In genomic region chr4:40750461-40751258, GRCh38 we compare ENCODE assay signal across 8 cellular contexts. TPM values are rescaled to one million over a fixed set of nuclear protein-coding genes. Genes with fewer than 3 reads are reported as not detected.
DNase-seq lines count a peak whose midpoint lies in the region; ATAC-seq and FAIRE-seq lines count a peak whose summit lies in the region.

No MANE protein-coding gene starts in this region.

- peaks cover 14% of the 10 kb centered on the region for H3K4me1 ChIP-seq in CD4-positive, CD25-positive, alpha-beta regulatory T cell (ENCODE audit: control insufficient read depth, insufficient read depth, low read length, poor library complexity, severe bottlenecking)
- 0 out of 2 replicates have a peak, but pooled peaks cover 5% of the 10 kb centered on the region for H3K4me1 ChIP-seq in HUES6 (ENCODE audit: control insufficient read depth, insufficient read depth, low read length)
- peaks cover 2% of the 10 kb centered on the region for H3K4me1 ChIP-seq in effector memory CD4-positive, alpha-beta T cell (ENCODE audit: control insufficient read depth, insufficient read depth, low read length, poor library complexity, severe bottlenecking)

- H3K9me3 ChIP-seq in CD4-positive, CD25-positive, alpha-beta regulatory T cell (ENCODE audit: control insufficient read depth in 2 of 2, low read length in 2 of 2) = no peaks in the 10 kb centered on the region
- peaks cover 10% of the 10 kb centered on the region; the same call in 1 of the 2 replicates for H3K9me3 ChIP-seq in HUES6 (ENCODE audit: control insufficient read depth, insufficient read depth, low read depth, low read length)
- no peaks in the 10 kb centered on the region for H3K9me3 ChIP-seq in effector memory CD4-positive, alpha-beta T cell (ENCODE audit: control insufficient read depth, low read length)

- peaks cover 72% of the 10 kb centered on the region for H3K27me3 Mint-ChIP-seq in CD4-positive, CD25-positive, alpha-beta regulatory T cell
- peaks cover 17 to 46% (median 31%) of the 10 kb centered on the region in 5 donors for H3K27me3 Mint-ChIP-seq in naive thymus-derived CD8-positive, alpha-beta T cell

- FAIRE-seq in RCC 7860 (lab: Jason Lieb, UNC) = no peak

- no peaks in the 10 kb centered on the region for H3K36me3 ChIP-seq in CD4-positive, CD25-positive, alpha-beta regulatory T cell (ENCODE audit: control insufficient read depth, insufficient read depth, low read length)
- peaks cover 11% of the 10 kb centered on the region for H3K36me3 ChIP-seq in HUES6 (ENCODE audit: control insufficient read depth, insufficient read depth, low read length)
- H3K36me3 ChIP-seq in effector memory CD4-positive, alpha-beta T cell (ENCODE audit: control insufficient read depth, insufficient read depth, low read length) = no peaks in the 10 kb centered on the region

- peaks cover 0 to 5% (median 0%) of the 10 kb centered on the region in 7 donors for H3K9me3 Mint-ChIP-seq in CD4-positive, CD25-positive, alpha-beta regulatory T cell
- peaks cover 0 to 9% (median 3%) of the 10 kb centered on the region in 9 donors for H3K9me3 Mint-ChIP-seq in naive thymus-derived CD8-positive, alpha-beta T cell

- no peak overlapping the region for H3K4me3 ChIP-seq in CD4-positive, CD25-positive, alpha-beta regulatory T cell (ENCODE audit: low read depth, low read length)
- peak overlapping the region; percentile 75 for H3K4me3 ChIP-seq in HUES6 (ENCODE audit: low read depth, low read length)
- peak overlapping the region; percentile 52 for H3K4me3 ChIP-seq in effector memory CD4-positive, alpha-beta T cell (ENCODE audit: insufficient read depth, low read depth, low read length, poor library complexity, severe bottlenecking)

- H3K27ac Mint-ChIP-seq in CD4-positive, CD25-positive, alpha-beta regulatory T cell = peak overlapping the region in 2 of 3 donors; percentile 45 to 57
- peak overlapping the region in 1 of 10 donors; percentile 63 for H3K27ac Mint-ChIP-seq in naive thymus-derived CD8-positive, alpha-beta T cell

- peak in 1 of 2 donors; percentile 10 for ATAC-seq in CD4-positive, CD25-positive, alpha-beta regulatory T cell (ENCODE audit: low read depth in 2 of 2)
- ATAC-seq in naive thymus-derived CD8-positive, alpha-beta T cell = peak; percentile 43 to 51
- ATAC-seq in HG03432 (IDR thresholded peaks at IDR 0.05; ENCODE audit: unreplicated experiment) (no peak), HG02759 (IDR thresholded peaks at IDR 0.05; ENCODE audit: unreplicated experiment) (no peak)

- H3K27me3 ChIP-seq in CD4-positive, CD25-positive, alpha-beta regulatory T cell (ENCODE audit: control insufficient read depth, insufficient read depth, low read length) = peaks cover 21% of the 10 kb centered on the region
- no peaks in the 10 kb centered on the region for H3K27me3 ChIP-seq in HUES6 (ENCODE audit: control insufficient read depth, insufficient read depth, low read length)
- peaks cover 25% of the 10 kb centered on the region for H3K27me3 ChIP-seq in effector memory CD4-positive, alpha-beta T cell (replicated peaks; ENCODE audit: control insufficient read depth, insufficient read depth, low read length, poor library complexity, severe bottlenecking)

- H3K4me3 Mint-ChIP-seq in CD4-positive, CD25-positive, alpha-beta regulatory T cell = peak overlapping the region in 3 of 4 donors; percentile 62 to 81 (median 68)
- peak overlapping the region; percentile 62 to 82 (median 78) for H3K4me3 Mint-ChIP-seq in naive thymus-derived CD8-positive, alpha-beta T cell

- POLR2A ChIA-PET in naive thymus-derived CD8-positive, alpha-beta T cell (lab: Charles Lee) = interaction anchor here (0.7 kb wide), 1 partner anchor 55 kb away, joined by 4 read pairs; no protein-coding TSS in a partner anchor

- H3K4me1 Mint-ChIP-seq in CD4-positive, CD25-positive, alpha-beta regulatory T cell = peaks cover 0 to 15% (median 4%) of the 10 kb centered on the region in 4 donors
- H3K4me1 Mint-ChIP-seq in naive thymus-derived CD8-positive, alpha-beta T cell = peaks cover 0 to 12% (median 10%) of the 10 kb centered on the region in 4 donors

- no peaks in the 10 kb centered on the region for H3K36me3 Mint-ChIP-seq in CD4-positive, CD25-positive, alpha-beta regulatory T cell
- H3K36me3 Mint-ChIP-seq in naive thymus-derived CD8-positive, alpha-beta T cell = peaks cover 0 to 17% (median 1%) of the 10 kb centered on the region in 3 donors

- no peak for DNase-seq in CD4-positive, CD25-positive, alpha-beta regulatory T cell
- no peak for DNase-seq in effector memory CD4-positive, alpha-beta T cell
- peak in 1 of 10 donors; percentile 7 for DNase-seq in naive thymus-derived CD8-positive, alpha-beta T cell
- DNase-seq in RCC 7860 (ENCODE audit: low spot score) (no peak), DMS79 treated with DMSO at 0.1 percent for 48 hours (lab: John Stamatoyannopoulos, UW) (no peak)

- H3K27ac ChIP-seq in CD4-positive, CD25-positive, alpha-beta regulatory T cell (ENCODE audit: insufficient read depth, low read length, poor library complexity, severe bottlenecking) = no peak overlapping the region
- peak overlapping the region; percentile 85; the same call in 1 of the 2 replicates for H3K27ac ChIP-seq in HUES6 (ENCODE audit: low read depth, low read length)
- no peak overlapping the region for H3K27ac ChIP-seq in effector memory CD4-positive, alpha-beta T cell (ENCODE audit: insufficient read depth, low read length, poor library complexity, severe bottlenecking)

- H3K9ac ChIP-seq in HUES6 (ENCODE audit: low read length) = peak overlapping the region; percentile 93

RNA-seq across cellular contexts. Expression of gene NSUN7, which starts 0.9 kb away (rescaled TPM):
- 0.59 TPM for total RNA-seq in CD4-positive, CD25-positive, alpha-beta regulatory T cell
- polyA plus RNA-seq in CD4-positive, CD25-positive, alpha-beta regulatory T cell = not detected
- under 1 TPM; 0.25 to 0.65 TPM for total RNA-seq in naive thymus-derived CD8-positive, alpha-beta T cell
- polyA plus RNA-seq in naive thymus-derived CD8-positive, alpha-beta T cell = not detected

Comparison
In these comparisons a context has a peak if more than half of its experiments do, and no peak if none do; other contexts are left out.
1. ATAC-seq: peak in naive thymus-derived CD8-positive, alpha-beta T cell (2 of 2); none in HG03432 (single experiment) and HG02759 (single experiment).